Comparison of ENCODE assay signal across 20 cellular contexts in the genomic region with DNA sequence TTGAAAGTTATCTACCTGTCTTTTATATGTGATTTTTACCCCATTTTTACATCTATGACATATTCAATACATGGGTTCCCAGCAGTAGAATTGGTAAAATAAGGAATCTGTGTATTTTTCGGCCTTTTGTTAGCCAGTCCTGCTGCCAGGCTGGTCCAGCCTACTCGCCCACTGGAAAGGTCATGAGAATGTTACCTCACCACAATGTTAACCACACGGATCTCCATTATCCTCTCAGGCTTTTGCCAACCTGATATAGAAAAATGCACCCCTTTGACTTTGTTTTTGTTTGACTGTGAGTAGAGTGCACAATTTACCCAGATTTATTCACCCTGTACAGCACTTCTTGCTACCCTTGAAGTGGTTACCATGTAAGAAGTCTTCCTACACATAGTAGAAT.
"Had no signal": no experiment of that assay in that cellular context is flagged by ENCODE, and none has a peak within 500 bp of the region (broad histone marks: within the 10 kb centered on the region; RNA-seq: fewer than 3 reads in every experiment).

No MANE protein-coding gene starts in this region.

- H3K4me3 ChIP-seq: coronary artery, dorsolateral prefrontal cortex, esophagus muscularis mucosa, gastroesophageal sphincter, heart right ventricle, left lung, lower lobe of right lung, mucosa of descending colon had no signal

- H3K9me3 ChIP-seq: lower lobe of right lung, mucosa of descending colon had no signal

- DNase-seq: dermis blood vessel endothelial cell; dorsolateral prefrontal cortex; effector CD4-positive, alpha-beta T cell; effector memory CD4-positive, alpha-beta T cell; foreskin melanocyte; glutamatergic neuron; head of caudate nucleus; heart right ventricle; hippocampal formation; left cardiac atrium; left lung; left ventricle myocardium superior; lower lobe of right lung; mesenchymal stem cell; mucosa of descending colon; naive B cell; naive thymus-derived CD8-positive, alpha-beta T cell had no signal

- H3K4me1 ChIP-seq: esophagus muscularis mucosa, gastroesophageal sphincter, heart right ventricle, left lung, lower lobe of right lung had no signal

- H3K36me3 ChIP-seq: esophagus muscularis mucosa, gastroesophageal sphincter, heart right ventricle, left lung, lower lobe of right lung had no signal

- H3K27me3 ChIP-seq: dorsolateral prefrontal cortex, esophagus muscularis mucosa, gastroesophageal sphincter, heart right ventricle, left lung had no signal

- H3K27ac ChIP-seq: coronary artery, dorsolateral prefrontal cortex, esophagus muscularis mucosa, gastroesophageal sphincter, heart right ventricle, left lung, lower lobe of right lung had no signal
